Comparison of ENCODE assay signal across 11 cellular contexts in the genomic region with DNA sequence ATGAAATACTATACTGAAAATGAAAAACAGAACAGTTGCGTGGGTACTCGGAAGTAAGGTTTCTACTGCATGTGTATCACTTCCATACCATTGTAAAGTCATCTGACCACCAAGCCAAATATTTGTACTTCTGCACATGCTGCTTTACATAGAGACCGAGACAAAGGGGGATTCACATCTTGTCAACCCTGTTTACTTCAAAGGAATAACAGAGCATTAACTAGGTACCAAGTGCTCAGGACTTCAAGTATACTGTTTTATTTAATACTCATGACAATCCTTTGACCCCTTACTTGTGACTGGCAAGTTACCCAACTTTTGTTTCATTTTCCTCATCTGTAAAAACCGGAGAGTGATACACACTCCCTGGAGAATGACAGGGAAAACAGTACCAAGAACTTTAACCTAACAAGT. TPM values are rescaled to one million over a fixed set of nuclear protein-coding genes. Genes with fewer than 3 reads are reported as not detected.
DNase-seq lines count a peak whose midpoint lies in the region; ATAC-seq, FAIRE-seq and TF ChIP-seq lines count a peak whose summit lies in the region.
"Had no signal": no experiment of that assay in that cellular context is flagged by ENCODE, and none has a peak within 500 bp of the region (broad histone marks: within the 10 kb centered on the region; RNA-seq: fewer than 3 reads in every experiment).

No MANE protein-coding gene starts in this region.

- H3K36me3 ChIP-seq in trophoblast cell (ENCODE audit: control insufficient read depth in 1 of 2, insufficient read depth in 2 of 2, low read length in 2 of 2) = no peaks in the 10 kb centered on the region
- H3K36me3 ChIP-seq in HAP-1 (replicated peaks) = peaks cover 15% of the 10 kb centered on the region; the same call in 1 of the 2 replicates
- H3K36me3 ChIP-seq: thoracic aorta had no signal

- H2AK5ac ChIP-seq in trophoblast cell (ENCODE audit: low read length) = no peak overlapping the region

- H3K79me2 ChIP-seq in trophoblast cell (ENCODE audit: control insufficient read depth, insufficient read depth, low read length, poor library complexity) = peaks cover 15% of the 10 kb centered on the region

- POLR2A ChIA-PET in T-cell (lab: Charles Lee) = no interaction called here

- H3K4me3 ChIP-seq in trophoblast cell (ENCODE audit: low read depth, low read length) = no peak overlapping the region
- H3K4me3 ChIP-seq in HAP-1 = no peak overlapping the region
- H3K4me3 ChIP-seq: thoracic aorta had no signal

- peaks cover 86% of the 10 kb centered on the region for H3K4me1 Mint-ChIP-seq in central memory CD8-positive, alpha-beta T cell
- H3K4me1 Mint-ChIP-seq in T-cell = peaks cover 93 to 96% (median 93%) of the 10 kb centered on the region in 3 donors

- H3K4ac ChIP-seq in trophoblast cell (ENCODE audit: low read depth, low read length) = peak overlapping the region; percentile 82

- peak overlapping the region; percentile 31 for H3K4me3 Mint-ChIP-seq in central memory CD8-positive, alpha-beta T cell
- peak overlapping the region in 1 of 3 donors; percentile 50 for H3K4me3 Mint-ChIP-seq in T-cell

- CTCF ChIA-PET in T-cell (lab: Charles Lee) = no interaction called here

- TF ChIP-seq POLR2A in GM12891 (IDR thresholded peaks at IDR 0.05; ENCODE audit: low read depth, low read length) = no peak

- no peak overlapping the region for H2AFZ ChIP-seq in trophoblast cell (ENCODE audit: insufficient read depth, low read length, poor library complexity)

- no peaks in the 10 kb centered on the region for H3K27me3 Mint-ChIP-seq in central memory CD8-positive, alpha-beta T cell
- H3K27me3 Mint-ChIP-seq in T-cell = no peaks in the 10 kb centered on the region

- H3K23ac ChIP-seq in trophoblast cell (ENCODE audit: low read length) = no peak overlapping the region

- no peak overlapping the region for H4K8ac ChIP-seq in trophoblast cell (ENCODE audit: low read depth, low read length)

- H3K27ac ChIP-seq in trophoblast cell (ENCODE audit: low read depth, low read length) = no peak overlapping the region

- DNase-seq in GM12891 (ENCODE audit: insufficient read length, low spot score) (no peak), trophoblast cell (no peak), EL (no peak), T-cell (no peak), HAP-1 (ENCODE audit: low spot score in 2 of 2) (no peak)
- no peak for DNase-seq in central memory CD8-positive, alpha-beta T cell (ENCODE audit: low spot score in 2 of 2)
- DNase-seq: glutamatergic neuron, NCI-H446 had no signal

- H3K4me1 ChIP-seq in trophoblast cell (ENCODE audit: control insufficient read depth in 1 of 2, insufficient read depth in 2 of 2, low read length in 2 of 2) = peaks cover 5 to 6% of the 10 kb centered on the region in 2 experiments
- peaks cover 3% of the 10 kb centered on the region; the same call in 1 of the 2 replicates for H3K4me1 ChIP-seq in HAP-1

- peak; percentile 79 for ATAC-seq in HG03060 (IDR thresholded peaks at IDR 0.05; ENCODE audit: low read depth, unreplicated experiment)
- peak; percentile 41 for ATAC-seq in central memory CD8-positive, alpha-beta T cell (replicated peaks; ENCODE audit: extremely low read depth, poor library complexity, severe bottlenecking)
- no peak for ATAC-seq in T-cell (replicated peaks in 1 of 4)

- peak; percentile 85 for FAIRE-seq in GM12891 (lab: Jason Lieb, UNC)
- FAIRE-seq: GM19239 had no signal

- no peak overlapping the region for H3K14ac ChIP-seq in trophoblast cell (ENCODE audit: low read length)

- H3K27ac Mint-ChIP-seq in central memory CD8-positive, alpha-beta T cell (ENCODE audit: low read depth) = peak overlapping the region; percentile 17
- H3K27ac Mint-ChIP-seq in T-cell = peak overlapping the region in 1 of 2 donors; percentile 61

- H4K12ac ChIP-seq in trophoblast cell (ENCODE audit: low read depth, low read length) = no peak overlapping the region

- peaks cover 8% of the 10 kb centered on the region for H3K36me3 Mint-ChIP-seq in central memory CD8-positive, alpha-beta T cell (ENCODE audit: insufficient read depth)
- H3K36me3 Mint-ChIP-seq in T-cell = peaks cover 16% of the 10 kb centered on the region

- H3K9ac ChIP-seq in trophoblast cell (ENCODE audit: low read length) = no peak overlapping the region

- H3K9me3 Mint-ChIP-seq in central memory CD8-positive, alpha-beta T cell = no peaks in the 10 kb centered on the region
- H3K9me3 Mint-ChIP-seq in T-cell = no peaks in the 10 kb centered on the region

- H2BK12ac ChIP-seq in trophoblast cell (ENCODE audit: low read length) = no peak overlapping the region

- no CpG with 5 or more reads among the region's 4 CpGs for WGBS in trophoblast cell (ENCODE audit: extremely low coverage, insufficient coverage, insufficient read length)

- no peak overlapping the region for H4K91ac ChIP-seq in trophoblast cell (ENCODE audit: low read depth, low read length)

- H3K27me3 ChIP-seq in trophoblast cell (ENCODE audit: insufficient read depth, low read length) (no peaks in the 10 kb centered on the region), HAP-1 (ENCODE audit: low read depth) (no peaks in the 10 kb centered on the region)

- no peak overlapping the region for H3K18ac ChIP-seq in trophoblast cell (ENCODE audit: low read length)

- no peak overlapping the region for H3K4me2 ChIP-seq in trophoblast cell (ENCODE audit: low read length)

- no peak overlapping the region for H2BK5ac ChIP-seq in trophoblast cell (ENCODE audit: low read depth, low read length, poor library complexity)

- no peak overlapping the region for H2BK120ac ChIP-seq in trophoblast cell (ENCODE audit: insufficient read depth, low read length, poor library complexity)

- H3K79me1 ChIP-seq in trophoblast cell (ENCODE audit: low read length) = no peaks in the 10 kb centered on the region

- in situ Hi-C loops in HAP-1 (cut with MboI; ENCODE audit: low sequenced_read_pairs) = no loop called here

- H3K9me3 ChIP-seq in trophoblast cell (ENCODE audit: insufficient read depth, low read depth, low read length) (no peaks in the 10 kb centered on the region), HAP-1 (no peaks in the 10 kb centered on the region)
- H3K9me3 ChIP-seq: thoracic aorta had no signal

TF ChIP-seq in GM12891, 5 proteins besides CTCF, POLR2A, EP300 and RAD21:
- TF ChIP-seq SPI1 (IDR thresholded peaks at IDR 0.05; ENCODE audit: low read depth, low read length) = peak; percentile 56
- TF ChIP-seq TAF1 (IDR thresholded peaks at IDR 0.05; ENCODE audit: low read depth, low read length) = no peak

RNA-seq across cellular contexts. Expression of gene MAPK1, which starts 9.9 kb away (rescaled TPM):
- polyA plus RNA-seq in GM12891 (2012; ENCODE audit: low read depth, missing spikeins) = 28.8 TPM
- 42.9 and 43.3 TPM in 2 replicates for polyA plus RNA-seq in trophoblast cell (2013)
- total RNA-seq in T-cell = 100 to 1,000 TPM in 4 of 5 donors, 10 to 100 TPM in 1; 85.0 to 114 (median 110) TPM

Comparison
In these comparisons a context has a peak if more than half of its experiments do, and no peak if none do; other contexts are left out.
1. ATAC-seq: peak in HG03060 (single experiment) and central memory CD8-positive, alpha-beta T cell (single experiment); none in T-cell (0 of 4).